In the genomic region with DNA sequence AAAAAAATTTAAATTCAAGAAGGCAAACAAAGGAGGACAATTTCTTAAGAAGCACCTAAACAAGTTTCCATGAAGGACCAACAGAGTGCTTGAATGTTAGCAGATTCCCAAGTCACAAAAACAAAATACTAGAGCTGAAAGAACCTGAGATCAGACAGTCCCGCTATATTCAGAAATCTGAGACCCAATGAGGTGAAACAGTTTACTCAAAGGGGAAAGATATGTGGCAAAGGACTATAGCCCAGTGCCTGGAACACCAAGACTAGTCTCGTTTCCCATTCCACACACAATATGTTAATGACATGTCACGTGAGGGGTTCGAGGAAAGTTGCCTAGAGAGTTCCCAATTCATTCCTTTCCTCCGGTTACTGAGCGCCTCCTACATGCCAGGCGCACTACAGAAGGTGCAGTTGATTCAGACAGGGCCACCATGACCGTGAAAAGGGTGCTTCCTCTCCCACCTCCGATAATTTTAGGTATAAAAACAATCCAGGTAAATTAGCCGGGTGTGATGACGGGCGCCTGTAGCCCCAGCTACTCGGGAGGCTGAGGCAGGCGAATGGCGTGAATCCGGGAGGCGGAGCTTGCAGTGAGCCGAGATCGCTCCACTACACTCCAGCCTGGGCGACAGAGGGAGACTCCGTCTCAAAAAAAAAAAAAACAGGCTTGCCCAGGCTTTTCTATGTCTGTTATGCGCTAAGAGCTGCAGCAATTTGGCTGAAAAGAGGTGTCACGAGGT, we compare ENCODE assay signal across 8 cellular contexts. TPM values are rescaled to one million over a fixed set of nuclear protein-coding genes. Genes with fewer than 3 reads are reported as not detected.
DNase-seq lines count a peak whose midpoint lies in the region; ATAC-seq and TF ChIP-seq lines count a peak whose summit lies in the region.

No MANE protein-coding gene starts in this region.

- peak overlapping the region; percentile 72 to 81 for H3K9ac ChIP-seq in colonic mucosa (ENCODE audit: low read depth in 2 of 2, low read length in 2 of 2)

- H3K9me3 ChIP-seq in colonic mucosa, result no peaks in the 10 kb centered on the region

- peak overlapping the region; percentile 80 for H3K27ac ChIP-seq in colonic mucosa

- H3K36me3 ChIP-seq in colonic mucosa, result no peaks in the 10 kb centered on the region

- no peaks in the 10 kb centered on the region for H3K27me3 ChIP-seq in colonic mucosa

- ATAC-seq in GM18868 (IDR thresholded peaks at IDR 0.05; ENCODE audit: unreplicated experiment), result peak; percentile 49
- ATAC-seq in HG03139 (IDR thresholded peaks at IDR 0.05; ENCODE audit: unreplicated experiment), result peak; percentile 27
- ATAC-seq in left colon, result peak; percentile 76

- DNase-seq in AG08396 (ENCODE audit: low spot score) (peak; percentile 42), NCI-H2196 (lab: John Stamatoyannopoulos, UW; ENCODE audit: unreplicated experiment) (peak; percentile 64), colonic mucosa (peak; percentile 72), left colon (peak; percentile 56 to 57)
- peak; percentile 18 for DNase-seq in activated CD4-positive, alpha-beta T cell treated with anti-CD3 and anti-CD28 coated beads for 1 hour
- peak; percentile 44 to 46 for DNase-seq in stimulated activated CD4-positive, alpha-beta T cell treated with anti-CD3 and anti-CD28 coated beads, Interleukin-2, amount 100 ng/mL, for 24 hours

- H3K4me3 ChIP-seq in colonic mucosa, result peak overlapping the region; percentile 60

- intact Hi-C loops in colonic mucosa (cut with DNase I), result no loop called here
- intact Hi-C loops in left colon (cut with DNase I, micrococcal nuclease), result no loop called here

- no peaks in the 10 kb centered on the region for H3K4me1 ChIP-seq in colonic mucosa

- TF ChIP-seq CTCF in colonic mucosa (IDR thresholded peaks at IDR 0.05), result peak; percentile 22

RNA-seq across cellular contexts. Expression of a gene that starts 0.6 kb away (rescaled TPM):
- 10 to 100 TPM; 11.8 to 14.4 TPM for total RNA-seq in colonic mucosa
- total RNA-seq in left colon, result 10 to 100 TPM; 14.6 to 16.2 TPM

RNA-seq across cellular contexts. Expression of a gene that starts 41.0 kb away (rescaled TPM):
- total RNA-seq in colonic mucosa, result 10 to 100 TPM; 17.5 to 25.8 TPM
- total RNA-seq in left colon, result 10 to 100 TPM; 22.2 to 29.2 TPM

Comparison
In these comparisons a context has a peak if more than half of its experiments do, and no peak if none do; other contexts are left out.
1. Peak in every context shown above with its lines: DNase-seq, ATAC-seq, H3K4me3 ChIP-seq and H3K27ac ChIP-seq.
2. DNase-seq: peak in every context shown above with its lines; median percentile 72 in colonic mucosa; 64 in NCI-H2196; 56 in left colon; 45 in stimulated activated CD4-positive, alpha-beta T cell treated with anti-CD3 and anti-CD28 coated beads, Interleukin-2, amount 100 ng/mL, for 24 hours; 42 in AG08396; 18 in activated CD4-positive, alpha-beta T cell treated with anti-CD3 and anti-CD28 coated beads for 1 hour.